In the genomic region with DNA sequence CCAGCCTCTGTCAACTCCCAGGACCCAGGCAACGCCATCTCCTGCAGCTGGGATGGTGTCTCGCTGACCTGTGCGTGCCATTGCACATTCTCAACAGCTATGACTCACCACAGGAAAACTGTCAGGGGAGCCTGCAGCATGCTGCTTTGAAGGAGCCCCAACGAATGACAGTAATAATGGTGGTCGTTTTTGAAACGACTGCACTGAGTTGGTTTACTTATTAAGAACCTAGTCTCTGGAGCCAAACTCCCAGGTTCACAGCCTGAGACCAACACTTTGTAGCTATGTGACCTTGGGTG, we compare ENCODE assay signal across 9 cellular contexts. TPM values are rescaled to one million over a fixed set of nuclear protein-coding genes. Genes with fewer than 3 reads are reported as not detected.
A peak's percentile ranks its signal among the peaks of the same experiment; 100 is the strongest.
DNase-seq lines count a peak whose midpoint lies in the region; ATAC-seq and TF ChIP-seq lines count a peak whose summit lies in the region.
"Had no signal": no experiment of that assay in that cellular context is flagged by ENCODE, and none has a peak within 500 bp of the region (broad histone marks: within the 10 kb centered on the region; RNA-seq: fewer than 3 reads in every experiment).

No MANE protein-coding gene starts in this region.

- TF ChIP-seq POLR2A in breast epithelium (IDR thresholded peaks at IDR 0.05) = no peak

- H3K4me3 ChIP-seq in breast epithelium = no peak overlapping the region
- no peak overlapping the region for H3K4me3 ChIP-seq in lower lobe of right lung
- no peak overlapping the region for H3K4me3 ChIP-seq in tibial artery

- TF ChIP-seq CTCF in breast epithelium (IDR thresholded peaks at IDR 0.05) (no peak), lower lobe of right lung (IDR thresholded peaks at IDR 0.05) (no peak), tibial artery (IDR thresholded peaks at IDR 0.05) (no peak)

- H3K27me3 ChIP-seq in breast epithelium (no peaks in the 10 kb centered on the region), lower lobe of right lung (ENCODE audit: low read depth) (no peaks in the 10 kb centered on the region), tibial artery (no peaks in the 10 kb centered on the region)

- H3K9me3 ChIP-seq in breast epithelium (no peaks in the 10 kb centered on the region), lower lobe of right lung (no peaks in the 10 kb centered on the region), tibial artery (no peaks in the 10 kb centered on the region)

- H3K27ac ChIP-seq in breast epithelium (peak overlapping the region; percentile 63 to 65), lower lobe of right lung (peak overlapping the region; percentile 55), tibial artery (peak overlapping the region in 1 of 2 donors; percentile 48)

- H3K36me3 ChIP-seq in breast epithelium = no peaks in the 10 kb centered on the region
- peaks cover 23% of the 10 kb centered on the region for H3K36me3 ChIP-seq in lower lobe of right lung
- peaks cover 0 to 48% (median under 1%) of the 10 kb centered on the region in 3 donors for H3K36me3 ChIP-seq in tibial artery

- ATAC-seq in lower lobe of right lung = peak; percentile 24 to 42

- intact Hi-C loops in breast epithelium (cut with DNase I; ENCODE audit: low total_unique reads) (loop anchor here (10.0 kb wide), 1 partner anchor 58 kb away; the partner anchor contains the start of gene HNRNPR), lower lobe of right lung (cut with DNase I) (no loop called here), tibial artery (cut with DNase I; ENCODE audit: low total_unique reads) (loop anchor here (10.0 kb wide), 1 partner anchor 58 kb away; the partner anchor contains the start of gene HNRNPR)

- H3K4me1 ChIP-seq in breast epithelium (peaks cover 0 to 22% of the 10 kb centered on the region in 2 donors), lower lobe of right lung (peaks cover 35% of the 10 kb centered on the region), tibial artery (peaks cover 0 to 24% (median 15%) of the 10 kb centered on the region in 4 donors)

- DNase-seq in A172 (ENCODE audit: low spot score) (peak; percentile 58), M059J (ENCODE audit: low read depth) (peak; percentile 94), breast epithelium (ENCODE audit: low spot score in 2 of 2) (no peak), lower lobe of right lung (no peak), tibial artery (no peak), NCI-H1092 treated with DMSO at 0.1 percent for 48 hours (lab: John Stamatoyannopoulos, UW) (no peak), midbrain (lab: John Stamatoyannopoulos, UW) (no peak), cerebellum (ENCODE audit: low spot score) (no peak)

RNA-seq across cellular contexts. Expression of gene TCEA3, which starts 21.6 kb away (rescaled TPM):
- total RNA-seq in A172 (2014; rRNA removed; shearing (Covaris generic)) = 0.89 TPM in 1 of 2 replicates, not detected in the other
- total RNA-seq in M059J (2014; rRNA removed; shearing (Covaris generic)) = 0.07 and 0.30 TPM in 2 replicates
- total RNA-seq in breast epithelium (10 to 100 TPM in 2 of 3 donors, 1 to 10 TPM in 1; 8.5 to 38.0 (median 31.2) TPM), lower lobe of right lung (41.9 TPM), cerebellum (4.7 TPM)
- total RNA-seq: B cell had no signal

RNA-seq across cellular contexts. Expression of gene ZNF436, which starts 33.4 kb away (rescaled TPM):
- 7.5 and 8.2 TPM in 2 replicates for total RNA-seq in A172 (2014; rRNA removed; shearing (Covaris generic))
- total RNA-seq in M059J (2014; rRNA removed; shearing (Covaris generic)) = 18.3 and 18.6 TPM in 2 replicates
- total RNA-seq in breast epithelium (10 to 100 TPM; 19.5 to 36.6 (median 23.9) TPM), lower lobe of right lung (11.6 TPM), cerebellum (63.0 TPM)

RNA-seq across cellular contexts. Expression of gene HNRNPR, which starts 58.9 kb away (rescaled TPM):
- 139 and 162 TPM in 2 replicates for total RNA-seq in A172 (2014; rRNA removed; shearing (Covaris generic))
- total RNA-seq in M059J (2014; rRNA removed; shearing (Covaris generic)) = 114 and 166 TPM in 2 replicates
- 100 to 1,000 TPM in 2 of 3 donors, 10 to 100 TPM in 1; 56.6 to 114 (median 109) TPM for total RNA-seq in breast epithelium
- 84.9 TPM for total RNA-seq in lower lobe of right lung
- total RNA-seq in cerebellum = 149 TPM

Comparison
In these comparisons a context has a peak if more than half of its experiments do, and no peak if none do; other contexts are left out.
1. DNase-seq: peak in A172 (single experiment) and M059J (single experiment); none in breast epithelium (0 of 2), lower lobe of right lung (single experiment), tibial artery (0 of 2), NCI-H1092 treated with DMSO at 0.1 percent for 48 hours (single experiment), midbrain (single experiment) and cerebellum (single experiment).